Comparison of ENCODE assay signal across 10 cellular contexts in genomic region chr10:27413831-27414348, GRCh38.
"Had no signal": no experiment of that assay in that cellular context is flagged by ENCODE, and none has a peak within 500 bp of the region (broad histone marks: within the 10 kb centered on the region; RNA-seq: fewer than 3 reads in every experiment).

No MANE protein-coding gene starts in this region.

- H3K36me3 ChIP-seq: transverse colon had no signal

- ATAC-seq: activated T-helper 17 cell treated with anti-CD3 and anti-CD28 coated beads, Interleukin-2, amount 50 U/mL, for 72 hours; T-cell had no signal

- H3K4me3 Mint-ChIP-seq: activated naive CD4-positive, alpha-beta T cell treated with anti-CD3 and anti-CD28 coated beads for 36 hours; activated T-helper 17 cell treated with anti-CD3 and anti-CD28 coated beads, Interleukin-2, amount 50 U/mL, for 72 hours; mesothelial cell of epicardium; T-cell had no signal

- DNase-seq: activated CD4-positive, CD25-positive, alpha-beta regulatory T cell treated with anti-CD3 and anti-CD28 coated beads, Interleukin-2, amount 50 U/mL, for 72 hours; activated naive CD4-positive, alpha-beta T cell treated with anti-CD3 and anti-CD28 coated beads for 36 hours; hippocampal formation; stimulated activated CD4-positive, alpha-beta T cell treated with anti-CD3 and anti-CD28 coated beads, Interleukin-1b, Interleukin-23, amount 100 ng/mL, for 48 hours; T-cell; T-helper 9 cell; transverse colon had no signal

- H3K27ac ChIP-seq: transverse colon had no signal

- H3K4me1 Mint-ChIP-seq: activated T-helper 17 cell treated with anti-CD3 and anti-CD28 coated beads, Interleukin-2, amount 50 U/mL, for 72 hours; mesothelial cell of epicardium; T-cell had no signal

- H3K4me3 ChIP-seq: lung, transverse colon had no signal

- H3K9me3 Mint-ChIP-seq: activated naive CD4-positive, alpha-beta T cell treated with anti-CD3 and anti-CD28 coated beads for 36 hours; activated T-helper 17 cell treated with anti-CD3 and anti-CD28 coated beads, Interleukin-2, amount 50 U/mL, for 72 hours; mesothelial cell of epicardium; T-cell had no signal

- H3K9me3 ChIP-seq: transverse colon had no signal

- H3K36me3 Mint-ChIP-seq: mesothelial cell of epicardium, T-cell had no signal

- H3K4me1 ChIP-seq: transverse colon had no signal

- H3K27ac Mint-ChIP-seq: activated naive CD4-positive, alpha-beta T cell treated with anti-CD3 and anti-CD28 coated beads for 36 hours; activated T-helper 17 cell treated with anti-CD3 and anti-CD28 coated beads, Interleukin-2, amount 50 U/mL, for 72 hours; mesothelial cell of epicardium; T-cell had no signal
